1 cellular context compared by ENCODE assay signal in genomic region chr11:1675536-1676253, GRCh38.
TF ChIP-seq lines count a peak whose summit lies in the region.

No MANE protein-coding gene starts in this region.

TF ChIP-seq in HepG2, 621 proteins besides CTCF, POLR2A, EP300 and RAD21 (continued from another document):
- TF ChIP-seq RERE (CRISPR knock-in tag; IDR thresholded peaks at IDR 0.05; ENCODE audit: low read depth) (peak; percentile 51; the same call in 1 of the 2 replicates), E2F1 (CRISPR knock-in tag; IDR thresholded peaks at IDR 0.05) (no peak), TCF7L2 (IDR thresholded peaks at IDR 0.05; ENCODE audit: low read depth, low read length) (peak; percentile 17; the same call in 1 of the 2 replicates), ZSCAN5A (CRISPR knock-in tag; IDR thresholded peaks at IDR 0.05; ENCODE audit: borderline replicate concordance) (no peak), ZNF446 (CRISPR knock-in tag; IDR thresholded peaks at IDR 0.05) (no peak), SALL1 (CRISPR knock-in tag; IDR thresholded peaks at IDR 0.05) (peak; percentile 40; the same call in 1 of the 2 replicates), AFF4 (CRISPR knock-in tag; IDR thresholded peaks at IDR 0.05) (peak; percentile 99), UBTF (CRISPR knock-in tag; IDR thresholded peaks at IDR 0.05) (no peak), HNRNPUL1 (IDR thresholded peaks at IDR 0.05; ENCODE audit: low read depth, low read length) (no peak), FOSL1 (CRISPR knock-in tag; IDR thresholded peaks at IDR 0.05; ENCODE audit: borderline replicate concordance) (no peak), FUBP1 (CRISPR knock-in tag; IDR thresholded peaks at IDR 0.05; ENCODE audit: borderline replicate concordance) (no peak)
TF ChIP-seq in HepG2: peak in this region for 98.
